Comparison of ENCODE assay signal across 12 cellular contexts in genomic region chr15:20357139-20358065, GRCh38.
DNase-seq lines count a peak whose midpoint lies in the region; ATAC-seq and TF ChIP-seq lines count a peak whose summit lies in the region.
"Had no signal": no experiment of that assay in that cellular context is flagged by ENCODE, and none has a peak within 500 bp of the region (broad histone marks: within the 10 kb centered on the region; RNA-seq: fewer than 3 reads in every experiment).

No MANE protein-coding gene starts in this region.

- no peak overlapping the region for H2BK120ac ChIP-seq in mesenchymal stem cell (ENCODE audit: low read depth, low read length)

- H3K4me2 ChIP-seq in mesenchymal stem cell (ENCODE audit: low read length, poor library complexity, severe bottlenecking): no peak overlapping the region

- H3K9me3 ChIP-seq in mesenchymal stem cell (ENCODE audit: control insufficient read depth, low read length): no peaks in the 10 kb centered on the region
- H3K9me3 ChIP-seq in tibial nerve: peaks cover 0 to 7% (median 0%) of the 10 kb centered on the region in 4 donors
- H3K9me3 ChIP-seq: left lung, tibial artery had no signal

- H3K36me3 ChIP-seq in mesenchymal stem cell (ENCODE audit: control insufficient read depth in 1 of 2, insufficient read depth in 2 of 2, low read depth in 1 of 2, low read length in 2 of 2) (no peaks in the 10 kb centered on the region), tibial nerve (no peaks in the 10 kb centered on the region)
- H3K36me3 ChIP-seq: left lung, tibial artery had no signal

- no peaks in the 10 kb centered on the region for H3K79me1 ChIP-seq in mesenchymal stem cell (replicated peaks; ENCODE audit: low read length, poor library complexity, severe bottlenecking)

- DNase-seq in stimulated activated CD4-positive, alpha-beta T cell treated with anti-CD3 and anti-CD28 coated beads, Interleukin-4, amount 100 ng/mL, for 24 hours: peak; percentile 7
- no peak for DNase-seq in stimulated activated CD4-positive, alpha-beta T cell treated with anti-CD3 and anti-CD28 coated beads, Interleukin-4, amount 100 ng/mL, for 4 hours
- DNase-seq in activated naive CD8-positive, alpha-beta T cell treated with anti-CD3 and anti-CD28 coated beads, Interleukin-2, amount 50 U/mL, for 24 hours: peak; percentile 2
- no peak for DNase-seq in mesenchymal stem cell
- no peak for DNase-seq in AML-193 (lab: John Stamatoyannopoulos, UW)
- no peak for DNase-seq in MCF 10A (ENCODE audit: unreplicated experiment)
- DNase-seq in tibial nerve (ENCODE audit: low spot score in 2 of 2): no peak
- DNase-seq: NCI-H2171 treated with DMSO at 0.1 percent for 48 hours had no signal

- H2AK5ac ChIP-seq in mesenchymal stem cell (ENCODE audit: low read length, severe bottlenecking): no peak overlapping the region

- no peak overlapping the region for H2BK5ac ChIP-seq in mesenchymal stem cell (ENCODE audit: low read depth, low read length, poor library complexity, severe bottlenecking)

- H3K9ac ChIP-seq in mesenchymal stem cell (ENCODE audit: low read length): no peak overlapping the region

- H2AFZ ChIP-seq in mesenchymal stem cell (ENCODE audit: low read depth, low read length): no peak overlapping the region

- H3K4me1 ChIP-seq in mesenchymal stem cell (ENCODE audit: control insufficient read depth, insufficient read depth, low read depth, low read length) (peaks cover 5% of the 10 kb centered on the region), tibial nerve (no peaks in the 10 kb centered on the region)
- H3K4me1 ChIP-seq: left lung had no signal

- no peak overlapping the region for H3K27ac Mint-ChIP-seq in activated naive CD8-positive, alpha-beta T cell treated with anti-CD3 and anti-CD28 coated beads, Interleukin-2, amount 50 U/mL, for 24 hours
- no peak overlapping the region for H3K27ac Mint-ChIP-seq in MCF 10A (ENCODE audit: low read depth, unreplicated experiment)
- H3K27ac Mint-ChIP-seq: CD8-positive, alpha-beta T cell had no signal

- no peaks in the 10 kb centered on the region for H3K4me1 Mint-ChIP-seq in activated naive CD8-positive, alpha-beta T cell treated with anti-CD3 and anti-CD28 coated beads, Interleukin-2, amount 50 U/mL, for 24 hours
- peaks cover 6% of the 10 kb centered on the region for H3K4me1 Mint-ChIP-seq in MCF 10A (ENCODE audit: insufficient read depth, unreplicated experiment)

- H3K27ac ChIP-seq in mesenchymal stem cell (ENCODE audit: low read length, poor library complexity, severe bottlenecking) (no peak overlapping the region), tibial nerve (no peak overlapping the region)
- H3K27ac ChIP-seq: left lung, tibial artery had no signal

- no peak overlapping the region for H4K91ac ChIP-seq in mesenchymal stem cell (ENCODE audit: low read length)

- no TSS peak for BruUV-seq in MCF 10A (replicated peaks; lab: Mats Ljungman, UMichigan)

- no peak for TF ChIP-seq POLR2A in tibial nerve (IDR thresholded peaks at IDR 0.05)

- H3K14ac ChIP-seq in mesenchymal stem cell (ENCODE audit: low read length in 2 of 2): no peak overlapping the region

- no peaks in the 10 kb centered on the region for H3K9me3 Mint-ChIP-seq in activated naive CD8-positive, alpha-beta T cell treated with anti-CD3 and anti-CD28 coated beads, Interleukin-2, amount 50 U/mL, for 24 hours
- no peaks in the 10 kb centered on the region for H3K9me3 Mint-ChIP-seq in MCF 10A (ENCODE audit: unreplicated experiment)
- H3K9me3 Mint-ChIP-seq: CD8-positive, alpha-beta T cell had no signal

- ATAC-seq in activated naive CD8-positive, alpha-beta T cell treated with anti-CD3 and anti-CD28 coated beads, Interleukin-2, amount 50 U/mL, for 24 hours: peak; percentile 8
- ATAC-seq in GM21526 (IDR thresholded peaks at IDR 0.05; ENCODE audit: low FRiP score, unreplicated experiment): no peak

- H2BK15ac ChIP-seq in mesenchymal stem cell (ENCODE audit: low read depth, poor library complexity, severe bottlenecking): no peak overlapping the region

- no peak overlapping the region for H3K23ac ChIP-seq in mesenchymal stem cell (ENCODE audit: low read length in 2 of 2)

- intact Hi-C loops in MCF 10A (cut with micrococcal nuclease): no loop called here

- TF ChIP-seq CTCF in MCF 10A (IDR thresholded peaks at IDR 0.05; ENCODE audit: unreplicated experiment) (no peak), tibial nerve (IDR thresholded peaks at IDR 0.05) (no peak)

- H3K27me3 ChIP-seq in mesenchymal stem cell (ENCODE audit: control insufficient read depth in 1 of 2, insufficient read depth in 1 of 2, low read length in 2 of 2): no peaks in the 10 kb centered on the region
- no peaks in the 10 kb centered on the region for H3K27me3 ChIP-seq in tibial nerve
- H3K27me3 ChIP-seq: left lung had no signal

- no peaks in the 10 kb centered on the region for H3K27me3 Mint-ChIP-seq in activated naive CD8-positive, alpha-beta T cell treated with anti-CD3 and anti-CD28 coated beads, Interleukin-2, amount 50 U/mL, for 24 hours
- no peaks in the 10 kb centered on the region for H3K27me3 Mint-ChIP-seq in MCF 10A (ENCODE audit: insufficient read depth, unreplicated experiment)

- no peak overlapping the region for H3K4ac ChIP-seq in mesenchymal stem cell (ENCODE audit: low read depth in 1 of 2, low read length in 2 of 2)

- no peak overlapping the region for H3K4me3 Mint-ChIP-seq in activated naive CD8-positive, alpha-beta T cell treated with anti-CD3 and anti-CD28 coated beads, Interleukin-2, amount 50 U/mL, for 24 hours
- no peak overlapping the region for H3K4me3 Mint-ChIP-seq in MCF 10A (ENCODE audit: unreplicated experiment)

- POLR2A ChIA-PET in MCF 10A (lab: Yijun Ruan, JAX): interaction anchor here (1.8 kb wide), 1 partner anchor 1866 kb away, joined by 8 read pairs; no protein-coding TSS in a partner anchor

- H3K4me3 ChIP-seq in mesenchymal stem cell (ENCODE audit: insufficient read depth in 1 of 2, low read depth in 1 of 2, low read length in 2 of 2): no peak overlapping the region
- no peak overlapping the region for H3K4me3 ChIP-seq in tibial nerve
- H3K4me3 ChIP-seq: left lung, tibial artery had no signal

- no peak for TF ChIP-seq EP300 in tibial nerve (IDR thresholded peaks at IDR 0.05)

- H3K36me3 Mint-ChIP-seq in activated naive CD8-positive, alpha-beta T cell treated with anti-CD3 and anti-CD28 coated beads, Interleukin-2, amount 50 U/mL, for 24 hours (ENCODE audit: low read depth): no peaks in the 10 kb centered on the region
- no peaks in the 10 kb centered on the region for H3K36me3 Mint-ChIP-seq in MCF 10A (ENCODE audit: insufficient read depth, unreplicated experiment)
- H3K36me3 Mint-ChIP-seq: CD8-positive, alpha-beta T cell had no signal

- H3K18ac ChIP-seq in mesenchymal stem cell (ENCODE audit: low read depth in 1 of 2, low read length in 2 of 2): no peak overlapping the region

- no peak overlapping the region for H2BK12ac ChIP-seq in mesenchymal stem cell (ENCODE audit: low read length in 2 of 2)

- H4K8ac ChIP-seq in mesenchymal stem cell (ENCODE audit: low read length): peak overlapping the region; percentile 15

- whole genome bisulfite sequencing in mesenchymal stem cell: 86% methylated on average over 21 of the region's 25 CpGs
- WGBS in tibial nerve, 2 donors: 83 to 86% methylated on average over 24 of the region's 25 CpGs

- CTCF ChIA-PET in MCF 10A (lab: Yijun Ruan, JAX): interaction anchor here (0.6 to 8.7 kb wide), 12 partner anchors 8 to 1929 kb away, joined by 3 to 251 read pairs (median 6); no protein-coding TSS in a partner anchor

Comparison
In these comparisons a context has a peak if more than half of its experiments do, and no peak if none do; other contexts are left out.
1. DNase-seq: peak in stimulated activated CD4-positive, alpha-beta T cell treated with anti-CD3 and anti-CD28 coated beads, Interleukin-4, amount 100 ng/mL, for 24 hours (single experiment) and activated naive CD8-positive, alpha-beta T cell treated with anti-CD3 and anti-CD28 coated beads, Interleukin-2, amount 50 U/mL, for 24 hours (single experiment); none in stimulated activated CD4-positive, alpha-beta T cell treated with anti-CD3 and anti-CD28 coated beads, Interleukin-4, amount 100 ng/mL, for 4 hours (0 of 2), mesenchymal stem cell (single experiment), AML-193 (0 of 2), MCF 10A (single experiment) and tibial nerve (0 of 2).